ENCODE assay signal across 8 cellular contexts in the genomic region with DNA sequence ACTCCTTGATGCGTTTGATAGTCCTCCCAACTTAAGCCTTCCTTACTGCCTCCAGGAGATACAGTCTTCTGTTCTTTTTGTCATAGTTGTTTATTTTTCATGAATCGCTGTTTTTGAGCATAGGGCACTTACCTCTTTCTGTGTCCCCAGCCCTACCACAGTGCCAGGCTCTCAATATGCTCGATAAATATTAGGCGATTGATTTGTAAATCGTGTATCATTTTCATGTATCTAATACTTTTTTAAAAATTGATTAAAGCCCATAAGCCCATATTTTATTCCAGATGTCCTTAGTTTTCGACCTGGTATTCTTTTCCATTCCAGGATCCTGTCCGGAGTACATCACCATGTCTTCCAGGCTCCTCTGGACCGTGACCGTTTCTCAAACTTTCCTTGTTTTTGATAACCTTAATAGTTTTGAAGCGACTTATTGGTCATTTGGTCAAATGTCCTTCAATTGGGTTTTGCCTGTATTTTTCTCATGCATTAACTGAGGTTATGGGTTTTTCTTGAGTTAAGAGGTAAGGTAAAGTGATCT. TPM values are rescaled to one million over a fixed set of nuclear protein-coding genes. Genes with fewer than 3 reads are reported as not detected.
A peak's percentile ranks its signal among the peaks of the same experiment; 100 is the strongest.
DNase-seq lines count a peak whose midpoint lies in the region; ATAC-seq, FAIRE-seq and TF ChIP-seq lines count a peak whose summit lies in the region.

No MANE protein-coding gene starts in this region.

- peak overlapping the region; percentile 100 for H3K4me3 Mint-ChIP-seq in astrocyte (ENCODE audit: unreplicated experiment)

- peak overlapping the region; percentile 100 for H3K27ac Mint-ChIP-seq in astrocyte (ENCODE audit: unreplicated experiment)

- CTCF ChIA-PET in AG04450 (lab: Charles Lee), result no interaction called here

- H3K27ac ChIP-seq in AG04450 (ENCODE audit: low read depth, low read length), result no peak overlapping the region
- H3K27ac ChIP-seq in astrocyte (ENCODE audit: low read depth, low read length), result peak overlapping the region; percentile 99
- H3K27ac ChIP-seq in mesodermal cell (ENCODE audit: low read depth, low read length, severe bottlenecking), result peak overlapping the region; percentile 99

- H3K27me3 Mint-ChIP-seq in astrocyte (ENCODE audit: low read depth, unreplicated experiment), result no peaks in the 10 kb centered on the region

- H2AFZ ChIP-seq in astrocyte (ENCODE audit: low read depth, low read length), result peak overlapping the region; percentile 85

- peak; percentile 37 for FAIRE-seq in GM19239 (lab: Jason Lieb, UNC)
- no peak for FAIRE-seq in astrocyte (lab: Jason Lieb, UNC)

- H3K9me3 Mint-ChIP-seq in astrocyte (ENCODE audit: unreplicated experiment), result no peaks in the 10 kb centered on the region

- WGBS in mesodermal cell (ENCODE audit: insufficient coverage in 2 of 2), 2 experiments, result 91 to 94% methylated on average over 4 of the region's 10 CpGs

- ATAC-seq in HG03432 (IDR thresholded peaks at IDR 0.05; ENCODE audit: unreplicated experiment), result peak; percentile 35

- no peaks in the 10 kb centered on the region for H3K9me3 ChIP-seq in AG04450 (ENCODE audit: control insufficient read depth, insufficient read depth, low read length)
- no peaks in the 10 kb centered on the region for H3K9me3 ChIP-seq in astrocyte (ENCODE audit: insufficient read depth, low read depth, low read length)
- no peaks in the 10 kb centered on the region for H3K9me3 ChIP-seq in mesodermal cell (ENCODE audit: control insufficient read depth, low read length)

- H3K4me3 ChIP-seq in AG04450 (ENCODE audit: low read depth, low read length) (peak overlapping the region; percentile 97), astrocyte (ENCODE audit: insufficient read depth, low read depth, low read length) (peak overlapping the region; percentile 98), mesodermal cell (ENCODE audit: extremely low read depth, insufficient read depth, low read length, poor library complexity, severe bottlenecking) (peak overlapping the region; percentile 79)

- H3K4me2 ChIP-seq in astrocyte (ENCODE audit: low read length), result peak overlapping the region; percentile 90

- peaks cover 7% of the 10 kb centered on the region for H3K4me1 Mint-ChIP-seq in astrocyte (ENCODE audit: low read depth, unreplicated experiment)

- TF ChIP-seq CTCF in AG04450 (IDR thresholded peaks at IDR 0.05; ENCODE audit: low read depth, low read length) (no peak), astrocyte (IDR thresholded peaks at IDR 0.05; ENCODE audit: insufficient read depth, low read depth, low read length) (no peak)

- H3K36me3 Mint-ChIP-seq in astrocyte (ENCODE audit: low read depth, unreplicated experiment), result peaks cover 2% of the 10 kb centered on the region

- H3K9ac ChIP-seq in astrocyte (ENCODE audit: low read length), result peak overlapping the region; percentile 99

- H3K79me2 ChIP-seq in astrocyte (ENCODE audit: insufficient read depth, low read length), result peaks cover 46% of the 10 kb centered on the region

- H4K20me1 ChIP-seq in astrocyte (ENCODE audit: insufficient read depth, low read length), result peaks cover 9% of the 10 kb centered on the region

- peaks cover 9% of the 10 kb centered on the region for H3K4me1 ChIP-seq in astrocyte (ENCODE audit: insufficient read depth, low read length)
- H3K4me1 ChIP-seq in mesodermal cell (ENCODE audit: control insufficient read depth, insufficient read depth, low read length, poor library complexity, severe bottlenecking), result peaks cover 10% of the 10 kb centered on the region

- DNase-seq in AG04450 (ENCODE audit: low read depth, low spot score) (no peak), GM19239 (ENCODE audit: insufficient read length, low spot score) (no peak), astrocyte (ENCODE audit: low read depth) (no peak), OCI-M2 (lab: John Stamatoyannopoulos, UW; ENCODE audit: unreplicated experiment) (no peak), NCI-H1436 (lab: John Stamatoyannopoulos, UW) (no peak), foreskin melanocyte (no peak)

- H3K36me3 ChIP-seq in astrocyte (ENCODE audit: insufficient read depth, low read length) (peaks cover 8% of the 10 kb centered on the region), mesodermal cell (ENCODE audit: control insufficient read depth, insufficient read depth, low read length) (peaks cover 15% of the 10 kb centered on the region)

- POLR2A ChIA-PET in AG04450 (lab: Yijun Ruan, JAX), result interaction anchor here (1.0 kb wide), 1 partner anchor 695 kb away, joined by 3 read pairs; no protein-coding TSS in a partner anchor

- H3K27me3 ChIP-seq in AG04450 (ENCODE audit: control insufficient read depth, insufficient read depth, low read length) (no peaks in the 10 kb centered on the region), astrocyte (ENCODE audit: insufficient read depth, low read length) (no peaks in the 10 kb centered on the region)

RNA-seq across cellular contexts. Expression of gene MMADHC, which starts 0.4 kb away (rescaled TPM):
- polyA plus RNA-seq in AG04450 (2011; rRNA removed), result 139 and 198 TPM in 2 replicates
- 71.9 and 111 TPM in 2 replicates for polyA minus RNA-seq in AG04450 (2011; rRNA and poly(A)+ RNA removed)
- total RNA-seq in astrocyte, result 122 and 125 TPM in 2 replicates
- 127 TPM for polyA plus RNA-seq in mesodermal cell (2013, experiment 1 of 2)
- polyA plus RNA-seq in mesodermal cell (2013, experiment 2 of 2), result 144 TPM
